In genomic region chr22:30277547-30278344, GRCh38 we compare ENCODE assay signal across 10 cellular contexts. TPM values are rescaled to one million over a fixed set of nuclear protein-coding genes. Genes with fewer than 3 reads are reported as not detected.
DNase-seq lines count a peak whose midpoint lies in the region; ATAC-seq and TF ChIP-seq lines count a peak whose summit lies in the region.
"Had no signal": no experiment of that assay in that cellular context is flagged by ENCODE, and none has a peak within 500 bp of the region (broad histone marks: within the 10 kb centered on the region; RNA-seq: fewer than 3 reads in every experiment).

No MANE protein-coding gene starts in this region.

- H3K36me3 ChIP-seq in body of pancreas (replicated peaks in 1 of 2; ENCODE audit: insufficient read depth in 1 of 2, low read depth in 2 of 2) (no peaks in the 10 kb centered on the region), aorta (ENCODE audit: control insufficient read depth in 1 of 2, insufficient read depth in 2 of 2, low read length in 1 of 2) (no peaks in the 10 kb centered on the region), Karpas-422 (ENCODE audit: insufficient read depth, low read length) (no peaks in the 10 kb centered on the region)

- 58 to 76% methylated on average over 13 to 14 of the region's 14 CpGs for WGBS in body of pancreas, 2 donors
- WGBS in aorta, 2 donors = 9 to 13% methylated on average over 14 of the region's 14 CpGs

- H3K36me3 Mint-ChIP-seq in activated naive CD4-positive, alpha-beta T cell treated with anti-CD3 and anti-CD28 coated beads, Interleukin-2, amount 10 ng/mL, durations not matched to agents 7 days and 5 days = peaks cover 36% of the 10 kb centered on the region
- H3K36me3 Mint-ChIP-seq in activated naive CD4-positive, alpha-beta T cell treated with anti-CD3 and anti-CD28 coated beads, Interleukin-2, amount 50 U/mL, for 72 hours = peaks cover 0 to 9% of the 10 kb centered on the region in 2 donors
- H3K36me3 Mint-ChIP-seq: CD8-positive, alpha-beta memory T cell had no signal

- TF ChIP-seq CTCF in body of pancreas (IDR thresholded peaks at IDR 0.05) = no peak

- no peak overlapping the region for H3K9ac ChIP-seq in Karpas-422 (ENCODE audit: low read length)

- no peak overlapping the region for H3K4me3 Mint-ChIP-seq in activated naive CD4-positive, alpha-beta T cell treated with anti-CD3 and anti-CD28 coated beads, Interleukin-2, amount 10 ng/mL, durations not matched to agents 7 days and 5 days
- H3K4me3 Mint-ChIP-seq: CD8-positive, alpha-beta memory T cell; stimulated activated naive CD8-positive, alpha-beta T cell treated with anti-CD3 and anti-CD28 coated beads, Interleukin-15, amount 100 ng/mL, for 72 hours had no signal

- H3K4me1 ChIP-seq in body of pancreas (no peaks in the 10 kb centered on the region), aorta (ENCODE audit: control insufficient read depth in 1 of 2, insufficient read depth in 2 of 2, low read length in 2 of 2) (no peaks in the 10 kb centered on the region), Karpas-422 (ENCODE audit: low read length) (no peaks in the 10 kb centered on the region)

- H4K20me1 ChIP-seq in Karpas-422 (ENCODE audit: insufficient read depth, low read depth, low read length) = no peaks in the 10 kb centered on the region

- no peaks in the 10 kb centered on the region for H3K79me2 ChIP-seq in Karpas-422 (ENCODE audit: low read length)

- H3K27ac ChIP-seq in body of pancreas = peak overlapping the region in 1 of 4 donors; percentile 48
- peak overlapping the region in 1 of 2 donors; percentile 4 for H3K27ac ChIP-seq in aorta (ENCODE audit: low read depth in 1 of 2, low read length in 2 of 2)
- no peak overlapping the region for H3K27ac ChIP-seq in Karpas-422 (ENCODE audit: low read length)

- no peak for ATAC-seq in activated naive CD4-positive, alpha-beta T cell treated with anti-CD3 and anti-CD28 coated beads, Interleukin-2, amount 50 U/mL, for 72 hours
- ATAC-seq in body of pancreas = peak; percentile 45
- peak; percentile 57 for ATAC-seq in left lobe of liver
- peak; percentile 51 for ATAC-seq in aorta (ENCODE audit: low FRiP score)
- ATAC-seq: stimulated activated naive CD8-positive, alpha-beta T cell treated with anti-CD3 and anti-CD28 coated beads, Interleukin-15, amount 100 ng/mL, for 72 hours had no signal

- intact Hi-C loops in body of pancreas (cut with DNase I) = no loop called here
- intact Hi-C loops in aorta (cut with DNase I) = no loop called here

- H3K9me3 ChIP-seq in body of pancreas (no peaks in the 10 kb centered on the region), aorta (ENCODE audit: control insufficient read depth, low read length) (no peaks in the 10 kb centered on the region), Karpas-422 (ENCODE audit: low read length) (no peaks in the 10 kb centered on the region)

- no peaks in the 10 kb centered on the region for H3K27me3 ChIP-seq in body of pancreas
- no peaks in the 10 kb centered on the region for H3K27me3 ChIP-seq in aorta (ENCODE audit: control insufficient read depth in 1 of 2, insufficient read depth in 2 of 2, low read length in 1 of 2)
- no peaks in the 10 kb centered on the region for H3K27me3 ChIP-seq in Karpas-422 (ENCODE audit: low read length)

- H3K27me3 Mint-ChIP-seq in activated naive CD4-positive, alpha-beta T cell treated with anti-CD3 and anti-CD28 coated beads, Interleukin-2, amount 10 ng/mL, durations not matched to agents 7 days and 5 days = peaks cover 7% of the 10 kb centered on the region
- H3K27me3 Mint-ChIP-seq: stimulated activated naive CD8-positive, alpha-beta T cell treated with anti-CD3 and anti-CD28 coated beads, Interleukin-15, amount 100 ng/mL, for 72 hours had no signal

- H2AFZ ChIP-seq in Karpas-422 (ENCODE audit: low read length) = no peak overlapping the region

- H3K4me3 ChIP-seq in body of pancreas (no peak overlapping the region), aorta (ENCODE audit: low read length in 2 of 2) (no peak overlapping the region), Karpas-422 (ENCODE audit: low read length) (no peak overlapping the region)

- peak in 1 of 3 donors; percentile 18 for TF ChIP-seq POLR2A in body of pancreas (IDR thresholded peaks at IDR 0.05)

- no peaks in the 10 kb centered on the region for H3K9me2 ChIP-seq in Karpas-422 (replicated peaks; ENCODE audit: insufficient read depth, low read length)

- peaks cover 78% of the 10 kb centered on the region for H3K4me1 Mint-ChIP-seq in activated naive CD4-positive, alpha-beta T cell treated with anti-CD3 and anti-CD28 coated beads, Interleukin-2, amount 10 ng/mL, durations not matched to agents 7 days and 5 days

- peak overlapping the region; percentile 59 for H3K27ac Mint-ChIP-seq in activated naive CD4-positive, alpha-beta T cell treated with anti-CD3 and anti-CD28 coated beads, Interleukin-2, amount 10 ng/mL, durations not matched to agents 7 days and 5 days
- no peak overlapping the region for H3K27ac Mint-ChIP-seq in activated naive CD4-positive, alpha-beta T cell treated with anti-CD3 and anti-CD28 coated beads, Interleukin-2, amount 50 U/mL, for 72 hours

- no peaks in the 10 kb centered on the region for H3K9me3 Mint-ChIP-seq in activated naive CD4-positive, alpha-beta T cell treated with anti-CD3 and anti-CD28 coated beads, Interleukin-2, amount 10 ng/mL, durations not matched to agents 7 days and 5 days
- no peaks in the 10 kb centered on the region for H3K9me3 Mint-ChIP-seq in activated naive CD4-positive, alpha-beta T cell treated with anti-CD3 and anti-CD28 coated beads, Interleukin-2, amount 50 U/mL, for 72 hours
- H3K9me3 Mint-ChIP-seq: CD8-positive, alpha-beta memory T cell; stimulated activated naive CD8-positive, alpha-beta T cell treated with anti-CD3 and anti-CD28 coated beads, Interleukin-15, amount 100 ng/mL, for 72 hours had no signal

- H3K4me2 ChIP-seq in Karpas-422 (ENCODE audit: low read depth, low read length, poor library complexity, severe bottlenecking) = no peak overlapping the region

- CTCF ChIA-PET in activated naive CD4-positive, alpha-beta T cell treated with anti-CD3 and anti-CD28 coated beads, Interleukin-2, amount 10 ng/mL, durations not matched to agents 7 days and 5 days (lab: Charles Lee) = interaction anchor here (0.7 to 1.4 kb wide), 5 partner anchors 9 to 12 kb away, joined by 3 to 4 read pairs (median 3); no protein-coding TSS in a partner anchor

- DNase-seq in activated naive CD4-positive, alpha-beta T cell treated with anti-CD3 and anti-CD28 coated beads, Interleukin-2, amount 10 ng/mL, durations not matched to agents 7 days and 5 days = no peak
- DNase-seq in activated naive CD4-positive, alpha-beta T cell treated with anti-CD3 and anti-CD28 coated beads, Interleukin-2, amount 50 U/mL, for 72 hours (ENCODE audit: low spot score in 2 of 2) = no peak
- DNase-seq in body of pancreas (peak in 1 of 4 donors; percentile 53), left lobe of liver (ENCODE audit: low spot score) (no peak), aorta (peak in 1 of 2 donors; percentile 69), Karpas-422 (no peak), NCI-H187 (lab: John Stamatoyannopoulos, UW) (no peak), NCI-H128 (lab: John Stamatoyannopoulos, UW; ENCODE audit: unreplicated experiment) (no peak)
- DNase-seq: CD8-positive, alpha-beta memory T cell; stimulated activated naive CD8-positive, alpha-beta T cell treated with anti-CD3 and anti-CD28 coated beads, Interleukin-15, amount 100 ng/mL, for 72 hours had no signal

RNA-seq across cellular contexts. Expression of gene OSM, which starts 11.1 kb away (rescaled TPM):
- total RNA-seq in activated naive CD4-positive, alpha-beta T cell treated with anti-CD3 and anti-CD28 coated beads, Interleukin-2, amount 50 U/mL, for 72 hours = 10 to 100 TPM; 16.1 to 40.4 TPM
- total RNA-seq in body of pancreas (not detected), left lobe of liver (0.10 TPM), aorta (1 to 10 TPM; 1.4 to 3.9 TPM)
- polyA plus RNA-seq in aorta = 1 to 10 TPM; 1.4 to 1.6 TPM
- total RNA-seq in Karpas-422 (2014; rRNA removed; shearing (Covaris generic); ENCODE audit: low replicate concordance) = not detected in 2 replicates

RNA-seq across cellular contexts. Expression of gene CASTOR1, which starts 11.6 kb away (rescaled TPM):
- total RNA-seq in activated naive CD4-positive, alpha-beta T cell treated with anti-CD3 and anti-CD28 coated beads, Interleukin-2, amount 50 U/mL, for 72 hours = 1 to 10 TPM; 6.3 to 7.5 TPM
- total RNA-seq in body of pancreas (10 to 100 TPM in 1 of 2 donors, 1 to 10 TPM in 1; 4.2 to 21.4 TPM), left lobe of liver (9.7 TPM), aorta (10 to 100 TPM; 13.5 to 14.0 TPM)
- 10 to 100 TPM in 1 of 2 donors, 1 to 10 TPM in 1; 4.0 to 13.4 TPM for polyA plus RNA-seq in aorta
- total RNA-seq in Karpas-422 (2014; rRNA removed; shearing (Covaris generic); ENCODE audit: low replicate concordance) = 3.2 and 8.4 TPM in 2 replicates

RNA-seq across cellular contexts. Expression of gene LIF, which starts 31.2 kb away (rescaled TPM):
- 100 to 1,000 TPM in 1 of 2 donors, 10 to 100 TPM in 1; 68.9 to 522 TPM for total RNA-seq in activated naive CD4-positive, alpha-beta T cell treated with anti-CD3 and anti-CD28 coated beads, Interleukin-2, amount 50 U/mL, for 72 hours
- total RNA-seq in body of pancreas (1 to 10 TPM in 1 of 2 donors, under 1 TPM in 1; 0.52 to 1.3 TPM), left lobe of liver (0.38 TPM), aorta (1 to 10 TPM; 4.5 to 6.6 TPM)
- 1 to 10 TPM; 1.3 to 2.3 TPM for polyA plus RNA-seq in aorta
- total RNA-seq in Karpas-422 (2014; rRNA removed; shearing (Covaris generic); ENCODE audit: low replicate concordance) = not detected in 2 replicates
- polyA plus RNA-seq: CD8-positive, alpha-beta memory T cell had no signal

RNA-seq across cellular contexts. Expression of gene TBC1D10A, which starts 49.0 kb away (rescaled TPM):
- 10 to 100 TPM; 27.2 to 36.9 TPM for total RNA-seq in activated naive CD4-positive, alpha-beta T cell treated with anti-CD3 and anti-CD28 coated beads, Interleukin-2, amount 50 U/mL, for 72 hours
- total RNA-seq in body of pancreas = 10 to 100 TPM in 1 of 2 donors, 1 to 10 TPM in 1; 4.3 to 15.0 TPM
- 19.7 TPM for total RNA-seq in left lobe of liver
- 10 to 100 TPM; 32.9 to 45.5 TPM for total RNA-seq in aorta
- polyA plus RNA-seq in aorta = 10 to 100 TPM; 16.7 to 22.1 TPM
- 7.6 and 16.9 TPM in 2 replicates for total RNA-seq in Karpas-422 (2014; rRNA removed; shearing (Covaris generic); ENCODE audit: low replicate concordance)

Comparison
In these comparisons a context has a peak if more than half of its experiments do, and no peak if none do; other contexts are left out.
1. ATAC-seq: peak in body of pancreas (single experiment), left lobe of liver (single experiment) and aorta (single experiment); none in activated naive CD4-positive, alpha-beta T cell treated with anti-CD3 and anti-CD28 coated beads, Interleukin-2, amount 50 U/mL, for 72 hours (0 of 2).
2. RNA of gene LIF, which starts 31.2 kb away (total RNA-seq): 68.9 to 522 TPM in activated naive CD4-positive, alpha-beta T cell treated with anti-CD3 and anti-CD28 coated beads, Interleukin-2, amount 50 U/mL, for 72 hours; 4.5 to 6.6 TPM in aorta, 0.52 to 1.3 TPM in body of pancreas, 0.38 TPM in left lobe of liver (single experiment) and not detected in Karpas-422; every median in the first group is over 4 times any median in the second.